Comparison of ENCODE assay signal across 1 cellular context in the genomic region with DNA sequence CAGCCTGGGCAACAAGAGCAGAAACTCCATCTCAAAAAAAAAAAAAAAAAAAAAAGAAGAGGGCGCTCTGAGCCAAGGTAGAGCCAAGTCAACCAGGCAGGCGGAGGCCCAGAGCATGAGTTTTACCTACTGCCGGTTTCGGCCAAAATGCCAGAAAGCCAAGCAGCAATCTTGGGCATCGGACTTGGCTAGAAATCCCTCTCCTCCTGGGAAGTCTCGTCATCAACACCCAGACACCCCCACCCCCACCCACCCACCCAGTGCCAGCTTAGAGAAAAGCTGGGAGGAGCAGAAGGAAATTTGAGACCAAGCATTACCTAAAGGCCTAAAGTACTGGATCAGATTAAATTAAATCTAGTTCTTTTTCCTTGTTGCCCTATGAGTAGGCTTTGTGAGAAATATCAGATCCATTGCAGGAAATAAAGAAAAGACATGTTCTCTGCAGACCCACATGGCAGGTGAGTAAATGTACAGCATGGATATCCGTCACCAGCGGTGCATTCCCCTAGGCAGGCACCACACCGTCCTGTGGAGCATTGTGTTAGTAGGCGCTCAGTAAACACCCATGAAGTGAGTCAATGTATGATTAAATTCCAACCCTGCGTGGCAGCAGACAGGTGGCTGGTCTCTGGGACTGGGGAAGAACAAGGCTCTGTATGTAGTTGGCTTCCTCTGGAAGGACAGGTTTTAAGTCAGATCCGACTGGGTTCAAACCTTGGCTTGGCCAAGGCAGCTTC.
TF ChIP-seq lines count a peak whose summit lies in the region.

No MANE protein-coding gene starts in this region.

TF ChIP-seq in A549, 52 proteins besides CTCF, POLR2A, EP300 and RAD21 (continued from another document):
- TF ChIP-seq, protein P1, sequence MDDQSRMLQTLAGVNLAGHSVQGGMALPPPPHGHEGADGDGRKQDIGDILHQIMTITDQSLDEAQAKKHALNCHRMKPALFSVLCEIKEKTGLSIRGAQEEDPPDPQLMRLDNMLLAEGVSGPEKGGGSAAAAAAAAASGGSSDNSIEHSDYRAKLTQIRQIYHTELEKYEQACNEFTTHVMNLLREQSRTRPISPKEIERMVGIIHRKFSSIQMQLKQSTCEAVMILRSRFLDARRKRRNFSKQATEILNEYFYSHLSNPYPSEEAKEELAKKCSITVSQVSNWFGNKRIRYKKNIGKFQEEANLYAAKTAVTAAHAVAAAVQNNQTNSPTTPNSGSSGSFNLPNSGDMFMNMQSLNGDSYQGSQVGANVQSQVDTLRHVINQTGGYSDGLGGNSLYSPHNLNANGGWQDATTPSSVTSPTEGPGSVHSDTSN (IDR thresholded peaks at IDR 0.05) = no peak
